ENCODE assay signal across 19 cellular contexts in genomic region chr16:87851601-87852000, GRCh38. TPM values are rescaled to one million over a fixed set of nuclear protein-coding genes. Genes with fewer than 3 reads are reported as not detected.
DNase-seq lines count a peak whose midpoint lies in the region; ATAC-seq, FAIRE-seq and TF ChIP-seq lines count a peak whose summit lies in the region.
"Had no signal": no experiment of that assay in that cellular context is flagged by ENCODE, and none has a peak within 500 bp of the region (broad histone marks: within the 10 kb centered on the region; RNA-seq: fewer than 3 reads in every experiment).

No MANE protein-coding gene starts in this region.

- no peaks in the 10 kb centered on the region for H3K27me3 ChIP-seq in Caco-2 (replicated peaks; ENCODE audit: control insufficient read depth, insufficient read depth, low read length)
- H3K27me3 ChIP-seq in HCT116 (ENCODE audit: insufficient read depth, low read length) = no peaks in the 10 kb centered on the region
- H3K27me3 ChIP-seq in bronchial epithelial cell (ENCODE audit: control insufficient read depth, insufficient read depth, low read length) = no peaks in the 10 kb centered on the region
- no peaks in the 10 kb centered on the region for H3K27me3 ChIP-seq in testis
- H3K27me3 ChIP-seq: heart left ventricle, left lung, sigmoid colon had no signal

- no peaks in the 10 kb centered on the region for H3K9me3 ChIP-seq in Caco-2
- H3K9me3 ChIP-seq in HCT116 (ENCODE audit: control insufficient read depth in 1 of 2, insufficient read depth in 1 of 2, low read depth in 1 of 2, low read length in 2 of 2) = no peaks in the 10 kb centered on the region
- H3K9me3 ChIP-seq in testis = no peaks in the 10 kb centered on the region
- H3K9me3 ChIP-seq: HAP-1, heart left ventricle, left lung, sigmoid colon, SK-N-SH had no signal

- H3K27ac Mint-ChIP-seq in Caco-2 (ENCODE audit: unreplicated experiment) (peak overlapping the region; percentile 99), mesothelial cell of epicardium (peak overlapping the region; percentile 47)
- H3K27ac Mint-ChIP-seq: CD4-positive, CD25-positive, alpha-beta regulatory T cell had no signal

- POLR2A ChIA-PET in Caco-2 (lab: Charles Lee) (interaction anchor here (0.5 to 3.3 kb wide), 4 partner anchors 12 to 537 kb away, joined by 3 to 38 read pairs (median 8); partner anchors contain the start of gene SLC7A5), HCT116 (lab: Charles Lee) (interaction anchor here (0.6 to 2.9 kb wide), 3 partner anchors 18 to 44 kb away, joined by 3 to 9 read pairs (median 3); partner anchors contain the start of gene SLC7A5)

- WGBS in testis, 2 donors = 66 to 95% methylated on average over 19 to 21 of the region's 21 CpGs

- TF ChIP-seq POLR2A in HCT116 (IDR thresholded peaks at IDR 0.05; ENCODE audit: borderline replicate concordance, extremely low read depth, insufficient read depth, insufficient read length) (no peak), testis (IDR thresholded peaks at IDR 0.05) (no peak)

- CTCF ChIA-PET in Caco-2 (lab: Charles Lee) (interaction anchor here (0.6 to 5.4 kb wide), 2 partner anchors 13 to 19 kb away, joined by 5 to 106 read pairs; partner anchors contain the start of gene SLC7A5), HCT116 (lab: Charles Lee) (interaction anchor here (0.9 to 1.2 kb wide), 3 partner anchors 19 to 83 kb away, joined by 3 to 5 read pairs (median 4); no protein-coding TSS in a partner anchor)

- H3K27ac ChIP-seq in HCT116 (ENCODE audit: low read depth, low read length) (peak overlapping the region; percentile 81; the same call in 1 of the 2 replicates), testis (peak overlapping the region in 1 of 2 donors; percentile 72)
- H3K27ac ChIP-seq: heart left ventricle, left lung had no signal

- TF ChIP-seq RAD21 in HCT116 (IDR thresholded peaks at IDR 0.05; ENCODE audit: low read depth) = no peak

- no peak for ATAC-seq in HCT116
- no peak for ATAC-seq in HG02588 (IDR thresholded peaks at IDR 0.05; ENCODE audit: unreplicated experiment)
- ATAC-seq: heart left ventricle, left lung had no signal

- H3K4me2 ChIP-seq in HCT116 (ENCODE audit: low read length) = no peak overlapping the region
- H3K4me2 ChIP-seq: SK-N-SH had no signal

- H3K27me3 Mint-ChIP-seq in Caco-2 (ENCODE audit: insufficient read depth, unreplicated experiment) = no peaks in the 10 kb centered on the region
- H3K27me3 Mint-ChIP-seq in mesothelial cell of epicardium (ENCODE audit: low read depth) = no peaks in the 10 kb centered on the region
- H3K27me3 Mint-ChIP-seq: CD4-positive, CD25-positive, alpha-beta regulatory T cell had no signal

- BruUV-seq in Caco-2 (replicated peaks; lab: Mats Ljungman, UMichigan) (no TSS peak), HCT116 (replicated peaks; lab: Mats Ljungman, UMichigan) (no TSS peak)

- H3K9me2 ChIP-seq in HCT116 (ENCODE audit: insufficient read depth) = no peaks in the 10 kb centered on the region
- H3K9me2 ChIP-seq: SK-N-SH had no signal

- intact Hi-C loops in Caco-2 (cut with micrococcal nuclease; ENCODE audit: unreplicated experiment) (loop anchor here (2.0 to 5.0 kb wide), 2 partner anchors 73 to 96 kb away; no protein-coding TSS in a partner anchor), HCT116 (cut with micrococcal nuclease) (loop anchor here (2.0 kb wide), 1 partner anchor 45 kb away; no protein-coding TSS in a partner anchor), testis (cut with DNase I; ENCODE audit: low total_unique reads) (no loop called here)

- H3K36me3 ChIP-seq in Caco-2 (ENCODE audit: control insufficient read depth, insufficient read depth, low read length) (0 out of 2 replicates have a peak, but pooled peaks cover 5% of the 10 kb centered on the region), HCT116 (ENCODE audit: control insufficient read depth in 1 of 2, insufficient read depth in 2 of 2, low read length in 2 of 2) (peaks cover 19 to 85% of the 10 kb centered on the region in 2 experiments), bronchial epithelial cell (ENCODE audit: control insufficient read depth, insufficient read depth, low read length) (peaks cover 68% of the 10 kb centered on the region), testis (ENCODE audit: low read depth, missing control alignments) (no peaks in the 10 kb centered on the region)

- DNase-seq in Caco-2 (no peak), HCT116 (ENCODE audit: low read depth, low spot score) (no peak), bronchial epithelial cell (ENCODE audit: low read depth) (no peak), mesothelial cell of epicardium (ENCODE audit: low spot score in 2 of 2, unreplicated experiment in 2 of 2) (no peak), germinal center (ENCODE audit: low spot score) (no peak), testis (no peak), NCI-H524 (lab: John Stamatoyannopoulos, UW) (no peak)
- DNase-seq: activated CD8-positive, alpha-beta memory T cell treated with anti-CD3 and anti-CD28 coated beads, Interleukin-2, amount 50 U/mL, for 4 hours; CD4-positive, CD25-positive, alpha-beta regulatory T cell; cerebellar nuclear complex; heart left ventricle; NCI-H2107; sigmoid colon; SK-N-SH; stimulated activated naive CD4-positive, alpha-beta T cell had no signal

- RAD21 ChIA-PET in HCT116 (lab: Charles Lee; ENCODE audit: low non-redundant PET in 1 of 2, low total read pairs in 2 of 2, uncharacterized antibody in 2 of 2, unreplicated experiment in 2 of 2) = interaction anchor here in 1 of 2 experiments (1.5 kb wide), 1 partner anchor 73 kb away, joined by 3 read pairs; no protein-coding TSS in a partner anchor

- no peak for FAIRE-seq in bronchial epithelial cell (lab: Jason Lieb, UNC)

- H3K9me3 Mint-ChIP-seq in Caco-2 (ENCODE audit: unreplicated experiment) (no peaks in the 10 kb centered on the region), mesothelial cell of epicardium (no peaks in the 10 kb centered on the region)
- H3K9me3 Mint-ChIP-seq: CD4-positive, CD25-positive, alpha-beta regulatory T cell; neural crest cell had no signal

- TF ChIP-seq CTCF in Caco-2 (IDR thresholded peaks at IDR 0.05; ENCODE audit: insufficient read depth in 1 of 2, low read depth in 1 of 2, low read length in 1 of 2, severe bottlenecking in 1 of 2, unreplicated experiment in 1 of 2) (no peak), HCT116 (IDR thresholded peaks at IDR 0.05 in 2 of 3, conservative IDR thresholded peaks at IDR 0.05 in 1 of 3; ENCODE audit: borderline replicate concordance in 1 of 3, insufficient read depth in 1 of 3, low read depth in 2 of 3, low read length in 2 of 3) (no peak), bronchial epithelial cell (IDR thresholded peaks at IDR 0.05; ENCODE audit: insufficient read depth, low read length, severe bottlenecking) (peak; percentile 2), mesothelial cell of epicardium (IDR thresholded peaks at IDR 0.05; ENCODE audit: unreplicated experiment) (no peak), testis (IDR thresholded peaks at IDR 0.05) (no peak)

- no peak overlapping the region for H2AFZ ChIP-seq in HCT116 (ENCODE audit: low read depth, low read length, poor library complexity, severe bottlenecking)

- no peak overlapping the region for H3K9ac ChIP-seq in HCT116 (ENCODE audit: low read length)
- H3K9ac ChIP-seq: SK-N-SH had no signal

- peaks cover 46% of the 10 kb centered on the region for H3K4me1 Mint-ChIP-seq in Caco-2 (ENCODE audit: low read depth, unreplicated experiment)
- peaks cover 61% of the 10 kb centered on the region for H3K4me1 Mint-ChIP-seq in mesothelial cell of epicardium

- H3K4me3 Mint-ChIP-seq in Caco-2 (ENCODE audit: unreplicated experiment) = peak overlapping the region; percentile 64
- H3K4me3 Mint-ChIP-seq in mesothelial cell of epicardium = no peak overlapping the region
- H3K4me3 Mint-ChIP-seq: neural crest cell had no signal

- H3K4me3 ChIP-seq in Caco-2 (ENCODE audit: low read depth, low read length) (no peak overlapping the region), HCT116 (replicated peaks in 1 of 2; ENCODE audit: low read depth in 1 of 2, low read length in 2 of 2) (no peak overlapping the region), bronchial epithelial cell (ENCODE audit: low read depth, low read length) (no peak overlapping the region), testis (no peak overlapping the region)
- H3K4me3 ChIP-seq: HAP-1, heart left ventricle, left lung, sigmoid colon had no signal

- peaks cover 68% of the 10 kb centered on the region for H3K4me1 ChIP-seq in Caco-2
- peaks cover 32 to 38% of the 10 kb centered on the region in 2 experiments for H3K4me1 ChIP-seq in HCT116 (ENCODE audit: control insufficient read depth in 1 of 2, insufficient read depth in 2 of 2, low read length in 2 of 2)
- H3K4me1 ChIP-seq in testis = peaks cover 86% of the 10 kb centered on the region

- H3K36me3 Mint-ChIP-seq in Caco-2 (ENCODE audit: insufficient read depth, unreplicated experiment) = peaks cover 100% of the 10 kb centered on the region
- no peaks in the 10 kb centered on the region for H3K36me3 Mint-ChIP-seq in mesothelial cell of epicardium

- peaks cover 51% of the 10 kb centered on the region; the same call in 1 of the 2 replicates for H4K20me1 ChIP-seq in HCT116 (ENCODE audit: insufficient read depth)

- peaks cover 99% of the 10 kb centered on the region for H3K79me2 ChIP-seq in HCT116 (ENCODE audit: insufficient read depth, low read length)

TF ChIP-seq in HCT116, 20 proteins besides CTCF, POLR2A, EP300 and RAD21 (continues in another document):
- TF ChIP-seq EZH2 (IDR thresholded peaks at IDR 0.05) (no peak), FOSL1 (IDR thresholded peaks at IDR 0.05; ENCODE audit: low read depth) (no peak), SRF (IDR thresholded peaks at IDR 0.05; ENCODE audit: low read depth) (no peak), ELF1 (IDR thresholded peaks at IDR 0.05; ENCODE audit: borderline replicate concordance, low read depth) (no peak), EZH2phosphoT487 (IDR thresholded peaks at IDR 0.05; ENCODE audit: borderline replicate concordance) (no peak)

RNA-seq across cellular contexts. Expression of gene SLC7A5, which starts 17.7 kb away (rescaled TPM):
- total RNA-seq in Caco-2 (2022) (495 and 534 TPM in 2 replicates), HCT116 (2021; ENCODE audit: unreplicated experiment) (482 TPM), bronchial epithelial cell (169 and 243 TPM in 2 replicates), mesothelial cell of epicardium (64.7 to 70.0 TPM (median 69.4 TPM) in 3 replicates), testis (100 to 1,000 TPM; 263 to 290 TPM)
- 533 and 540 TPM in 2 replicates for polyA plus RNA-seq in HCT116 (2012)
- polyA plus RNA-seq in testis (ENCODE audit: insufficient read depth, low read depth, low replicate concordance) = 179 TPM
